Comparison of ENCODE assay signal across 8 cellular contexts in genomic region chr13:42548731-42549554, GRCh38. TPM values are rescaled to one million over a fixed set of nuclear protein-coding genes. Genes with fewer than 3 reads are reported as not detected.
A peak's percentile ranks its signal among the peaks of the same experiment; 100 is the strongest.
DNase-seq lines count a peak whose midpoint lies in the region; ATAC-seq and TF ChIP-seq lines count a peak whose summit lies in the region.

No MANE protein-coding gene starts in this region.

- CTCF ChIA-PET in OCI-LY7 (lab: Charles Lee; ENCODE audit: unreplicated experiment) = no interaction called here

- no peak overlapping the region for H3K27ac ChIP-seq in OCI-LY7 (ENCODE audit: low read depth, low read length, poor library complexity, severe bottlenecking)

- BruUV-seq in OCI-LY7 (replicated peaks; lab: Mats Ljungman, UMichigan) = no TSS peak

- TF ChIP-seq CTCF in OCI-LY7 (conservative IDR thresholded peaks at IDR 0.05; ENCODE audit: low read length) (no peak), HFFc6 (IDR thresholded peaks at IDR 0.05) (no peak)

- no peaks in the 10 kb centered on the region for H3K36me3 ChIP-seq in OCI-LY7 (ENCODE audit: insufficient read depth, low read length)

- H3K36me3 Mint-ChIP-seq in HFFc6 (ENCODE audit: low read depth) = no peaks in the 10 kb centered on the region

- H3K4me1 ChIP-seq in OCI-LY7 (ENCODE audit: insufficient read depth, low read length, poor library complexity, severe bottlenecking) = no peaks in the 10 kb centered on the region

- H3K4me1 Mint-ChIP-seq in HFFc6 (ENCODE audit: low read depth) = no peaks in the 10 kb centered on the region

- H3K27ac Mint-ChIP-seq in HFFc6 = no peak overlapping the region

- DNase-seq in OCI-LY7 (ENCODE audit: low spot score) (peak; percentile 6), left kidney (ENCODE audit: low read depth, low spot score) (peak; percentile 83), 8988T (no peak), putamen (ENCODE audit: low spot score) (no peak), HFFc6 (no peak)
- DNase-seq in stimulated activated CD4-positive, alpha-beta T cell treated with anti-CD3 and anti-CD28 coated beads, Interleukin-4, amount 100 ng/mL, for 1 hour = no peak

- ATAC-seq in GM18867 (IDR thresholded peaks at IDR 0.05; ENCODE audit: unreplicated experiment) (peak; percentile 94), HG02852 (IDR thresholded peaks at IDR 0.05; ENCODE audit: unreplicated experiment) (peak; percentile 92)

- H3K27me3 Mint-ChIP-seq in HFFc6 (ENCODE audit: insufficient read depth) = no peaks in the 10 kb centered on the region; the same call in 1 of the 2 replicates

- H3K4me3 ChIP-seq in OCI-LY7 (ENCODE audit: low read depth, low read length, poor library complexity, severe bottlenecking) = no peak overlapping the region

- H3K4me3 Mint-ChIP-seq in HFFc6 = no peak overlapping the region

- H3K79me2 ChIP-seq in OCI-LY7 (ENCODE audit: insufficient read depth, low read depth, low read length) = no peaks in the 10 kb centered on the region

- H4K20me1 ChIP-seq in OCI-LY7 (ENCODE audit: insufficient read depth, low read length) = no peaks in the 10 kb centered on the region

- intact Hi-C loops in OCI-LY7 (cut with micrococcal nuclease; ENCODE audit: unreplicated experiment) = no loop called here

- no peaks in the 10 kb centered on the region for H3K9me3 ChIP-seq in OCI-LY7 (ENCODE audit: low read length)

- H3K4me2 ChIP-seq in OCI-LY7 (ENCODE audit: low read length) = no peak overlapping the region

- POLR2A ChIA-PET in OCI-LY7 (lab: Charles Lee) = no interaction called here

- H2AFZ ChIP-seq in OCI-LY7 (ENCODE audit: low read length) = no peak overlapping the region

- H3K9me3 Mint-ChIP-seq in HFFc6 = no peaks in the 10 kb centered on the region

- 0 out of 2 replicates have a peak, but pooled peaks cover 2% of the 10 kb centered on the region for H3K9me2 ChIP-seq in OCI-LY7 (ENCODE audit: insufficient read depth, low read length)

RNA-seq across cellular contexts. Expression of gene TNFSF11, which starts 25.0 kb away (rescaled TPM):
- not detected in 2 replicates for total RNA-seq in OCI-LY7 (2014; rRNA removed; shearing (Covaris generic))
- not detected in 2 replicates for total RNA-seq in OCI-LY7 (2022)
- not detected for total RNA-seq in HFFc6 (2021; fragmentation: NEBNext Ultra II Directional; extraction: Animal tissue kit (Norgen Biotek cat#: 25700))

Comparison
In these comparisons a context has a peak if more than half of its experiments do, and no peak if none do; other contexts are left out.
1. DNase-seq: peak in OCI-LY7 (single experiment) and left kidney (single experiment); none in 8988T (single experiment), putamen (single experiment), stimulated activated CD4-positive, alpha-beta T cell treated with anti-CD3 and anti-CD28 coated beads, Interleukin-4, amount 100 ng/mL, for 1 hour (single experiment) and HFFc6 (single experiment).